ENCODE assay signal across 8 cellular contexts in the genomic region with DNA sequence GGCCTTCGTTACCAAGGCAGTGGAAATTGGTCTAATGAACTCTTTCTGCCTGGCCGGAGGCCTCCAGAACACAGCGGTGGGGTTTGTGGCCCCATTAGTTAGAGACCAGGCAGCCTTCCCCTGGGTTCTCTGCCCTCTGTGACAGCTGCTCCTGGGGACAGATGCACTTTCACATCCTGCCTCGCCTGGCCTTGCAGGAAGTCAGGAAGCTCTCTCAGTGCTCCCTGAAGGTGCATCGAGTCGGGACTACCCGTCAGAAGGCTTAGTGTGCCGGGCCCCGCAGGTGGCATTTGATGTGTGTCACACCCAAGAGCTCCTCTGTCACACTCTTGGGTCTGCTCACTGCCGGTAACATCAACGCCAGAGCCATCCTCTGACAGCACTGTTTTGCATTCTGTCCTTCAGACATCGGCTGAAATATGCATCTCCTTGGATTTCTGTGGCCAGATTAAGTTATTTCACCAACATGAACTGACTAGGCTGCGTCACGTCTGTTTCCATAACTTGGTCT.
DNase-seq lines count a peak whose midpoint lies in the region; ATAC-seq and TF ChIP-seq lines count a peak whose summit lies in the region.

No MANE protein-coding gene starts in this region.

- H3K4me3 ChIP-seq in OCI-LY1 (ENCODE audit: low read depth, low read length, poor library complexity, severe bottlenecking): no peak overlapping the region

- ATAC-seq in GM18519 (IDR thresholded peaks at IDR 0.05; ENCODE audit: low FRiP score, unreplicated experiment): no peak
- ATAC-seq in GM21526 (IDR thresholded peaks at IDR 0.05; ENCODE audit: low FRiP score, unreplicated experiment): no peak

- peaks cover 21% of the 10 kb centered on the region; the same call in 1 of the 2 replicates for H3K27me3 ChIP-seq in OCI-LY1 (ENCODE audit: insufficient read depth, low read length)

- TF ChIP-seq CTCF in OCI-LY1 (IDR thresholded peaks at IDR 0.05; ENCODE audit: low read length): no peak

- no peak overlapping the region for H3K4me3 Mint-ChIP-seq in immature natural killer cell

- no peak overlapping the region for H3K9ac ChIP-seq in OCI-LY1 (ENCODE audit: low read length)

- H3F3A ChIP-seq in OCI-LY1 (ENCODE audit: insufficient read depth, low read length): no peaks in the 10 kb centered on the region

- H3K36me3 Mint-ChIP-seq in immature natural killer cell: no peaks in the 10 kb centered on the region

- H3K4me2 ChIP-seq in OCI-LY1 (ENCODE audit: low read length): peak overlapping the region; percentile 32

- H3K36me3 ChIP-seq in OCI-LY1 (ENCODE audit: insufficient read depth, low read length): no peaks in the 10 kb centered on the region

- H3K27ac ChIP-seq in OCI-LY1 (ENCODE audit: low read depth, low read length, poor library complexity, severe bottlenecking): no peak overlapping the region

- no peak overlapping the region for H3K27ac Mint-ChIP-seq in immature natural killer cell

- no peaks in the 10 kb centered on the region for H3K79me2 ChIP-seq in OCI-LY1 (ENCODE audit: insufficient read depth, low read length)

- peaks cover 0 to 2% (median 2%) of the 10 kb centered on the region in 3 donors for H3K27me3 Mint-ChIP-seq in immature natural killer cell (ENCODE audit: low read depth in 3 of 3)

- no peaks in the 10 kb centered on the region for H3K9me2 ChIP-seq in OCI-LY1 (ENCODE audit: low read depth, low read length)

- H2AFZ ChIP-seq in OCI-LY1 (ENCODE audit: low read length): no peak overlapping the region

- no peaks in the 10 kb centered on the region for H3K9me3 Mint-ChIP-seq in immature natural killer cell

- H3K4me1 Mint-ChIP-seq in immature natural killer cell: peaks cover 4 to 5% of the 10 kb centered on the region in 2 donors

- no peaks in the 10 kb centered on the region for H4K20me1 ChIP-seq in OCI-LY1 (ENCODE audit: insufficient read depth, low read length)

- H3K4me1 ChIP-seq in OCI-LY1 (ENCODE audit: insufficient read depth, low read length, severe bottlenecking): peaks cover 38% of the 10 kb centered on the region

- no peaks in the 10 kb centered on the region for H3K9me3 ChIP-seq in OCI-LY1 (ENCODE audit: low read length)

- peak; percentile 29 for DNase-seq in activated CD8-positive, alpha-beta memory T cell treated with anti-CD3 and anti-CD28 coated beads, Interleukin-2, amount 50 U/mL, for 24 hours (ENCODE audit: extremely low read depth)
- DNase-seq in effector CD8-positive, alpha-beta T cell (lab: John Stamatoyannopoulos, UW): peak; percentile 20
- peak; percentile 26 to 36 for DNase-seq in stimulated activated CD8-positive, alpha-beta memory T cell treated with anti-CD3 and anti-CD28 coated beads, Interleukin-15, amount 100 ng/mL, for 4 hours (ENCODE audit: low read depth in 2 of 2)
- DNase-seq in immature natural killer cell (no peak), RPMI8226 (no peak)

Comparison
In these comparisons a context has a peak if more than half of its experiments do, and no peak if none do; other contexts are left out.
1. DNase-seq: peak in activated CD8-positive, alpha-beta memory T cell treated with anti-CD3 and anti-CD28 coated beads, Interleukin-2, amount 50 U/mL, for 24 hours (single experiment), effector CD8-positive, alpha-beta T cell (single experiment) and stimulated activated CD8-positive, alpha-beta memory T cell treated with anti-CD3 and anti-CD28 coated beads, Interleukin-15, amount 100 ng/mL, for 4 hours (2 of 2); none in immature natural killer cell (0 of 3) and RPMI8226 (single experiment).